18 cellular contexts compared by ENCODE assay signal in the genomic region with DNA sequence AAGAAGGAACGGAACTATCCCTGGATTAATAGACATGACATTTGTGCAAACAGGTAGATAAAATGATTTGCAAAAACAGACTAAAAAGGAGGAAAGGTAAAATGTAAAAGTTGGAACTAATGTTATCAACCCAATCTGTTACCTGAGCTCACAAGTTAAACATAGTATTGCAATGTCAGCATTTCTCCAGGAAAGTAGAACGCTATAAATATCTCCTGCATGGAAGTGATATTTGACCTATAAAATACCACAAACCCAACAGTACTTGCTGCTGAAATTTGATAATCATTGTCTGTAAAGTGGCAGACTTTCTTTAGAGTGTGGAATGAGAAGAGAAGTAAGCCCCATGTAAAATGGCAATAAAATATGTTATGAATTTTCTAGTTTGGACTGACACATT.
DNase-seq lines count a peak whose midpoint lies in the region; ATAC-seq, FAIRE-seq and TF ChIP-seq lines count a peak whose summit lies in the region.
"Had no signal": no experiment of that assay in that cellular context is flagged by ENCODE, and none has a peak within 500 bp of the region (broad histone marks: within the 10 kb centered on the region; RNA-seq: fewer than 3 reads in every experiment).

No MANE protein-coding gene starts in this region.

- WGBS in A549 (ENCODE audit: missing lambda C conversion rate): 91% methylated on average over 2 of the region's 2 CpGs

- peak overlapping the region; percentile 0 to 54 (median 12) for H3K27ac Mint-ChIP-seq in nephron
- H3K27ac Mint-ChIP-seq: CD8-positive, alpha-beta T cell; H9; IgD-negative memory B cell; T-helper 2 cell treated with Interferon-gamma antibody and Interleukin-4, amounts not matched to agents 5 μg/mL and 100 μg/mL, for 36 hours had no signal

- no peaks in the 10 kb centered on the region for H3K27me3 Mint-ChIP-seq in nephron (ENCODE audit: low read depth)
- H3K27me3 Mint-ChIP-seq: IgD-negative memory B cell had no signal

- H3K4me1 Mint-ChIP-seq in nephron: peaks cover 13% of the 10 kb centered on the region
- H3K4me1 Mint-ChIP-seq: H9 had no signal

- ATAC-seq in A549 (no peak), GM18868 (IDR thresholded peaks at IDR 0.05; ENCODE audit: unreplicated experiment) (no peak), HG03280 (IDR thresholded peaks at IDR 0.05; ENCODE audit: unreplicated experiment) (no peak), HG03342 (IDR thresholded peaks at IDR 0.05; ENCODE audit: unreplicated experiment) (no peak), left lobe of liver (no peak)
- ATAC-seq: CD8-positive, alpha-beta T cell had no signal

- CTCF ChIA-PET in A549 (lab: Yijun Ruan, JAX): no interaction called here

- no peak for TF ChIP-seq POLR2A in A549 (IDR thresholded peaks at IDR 0.05; ENCODE audit: low read length)

- no peak overlapping the region for H3K4me2 ChIP-seq in A549

- H3K4me1 ChIP-seq in A549: no peaks in the 10 kb centered on the region
- H3K4me1 ChIP-seq: BE2C had no signal

- peak overlapping the region in 1 of 3 experiments; percentile 7 for H3K4me3 Mint-ChIP-seq in nephron
- H3K4me3 Mint-ChIP-seq: CD8-positive, alpha-beta T cell; H9; IgD-negative memory B cell; T-helper 2 cell treated with Interferon-gamma antibody and Interleukin-4, amounts not matched to agents 5 μg/mL and 100 μg/mL, for 36 hours had no signal

- no peak for TF ChIP-seq RAD21 in A549 (conservative IDR thresholded peaks at IDR 0.05 in 1 of 2, IDR thresholded peaks at IDR 0.05 in 1 of 2)

- DNase-seq in A549 (ENCODE audit: low read depth in 1 of 2, low spot score in 1 of 2) (no peak), LNCaP clone FGC (ENCODE audit: low read depth) (peak; percentile 22), OCI-M1 (lab: John Stamatoyannopoulos, UW) (peak; percentile 48), left lobe of liver (ENCODE audit: low spot score) (no peak)
- DNase-seq: BE2C; CD8-positive, alpha-beta T cell; H9; NCI-H1105; NCI-H1930; NCI-H446 treated with DMSO at 0.1 percent for 48 hours; NCI-H82; SW 1271 had no signal

- no peaks in the 10 kb centered on the region for H3K9me3 ChIP-seq in A549
- H3K9me3 ChIP-seq: BE2C had no signal

- no peak for TF ChIP-seq CTCF in A549 (IDR thresholded peaks at IDR 0.05)
- no peak for TF ChIP-seq CTCF in LNCaP clone FGC (IDR thresholded peaks at IDR 0.05; ENCODE audit: control insufficient read depth, extremely low read depth, insufficient read depth)
- no peak for TF ChIP-seq CTCF in nephron (IDR thresholded peaks at IDR 0.05; ENCODE audit: unreplicated experiment in 3 of 3)

- POLR2A ChIA-PET in A549 (lab: Yijun Ruan, JAX): no interaction called here

- no peak for TF ChIP-seq EP300 in A549 (IDR thresholded peaks at IDR 0.05)

- H3K4me3 ChIP-seq in A549 (no peak overlapping the region), LNCaP clone FGC (ENCODE audit: low read depth, low read length) (no peak overlapping the region)

- H3K9me3 Mint-ChIP-seq in nephron: no peaks in the 10 kb centered on the region
- H3K9me3 Mint-ChIP-seq: H9 had no signal

- no peaks in the 10 kb centered on the region for H3K36me3 Mint-ChIP-seq in nephron (ENCODE audit: low read depth)
- H3K36me3 Mint-ChIP-seq: CD8-positive, alpha-beta T cell; IgD-negative memory B cell had no signal

- no peak overlapping the region for H3K27ac ChIP-seq in A549

- FAIRE-seq in A549 (lab: Jason Lieb, UNC): no peak

TF ChIP-seq in A549, 52 proteins besides CTCF, POLR2A, EP300 and RAD21:
- TF ChIP-seq HEYL (CRISPR knock-in tag; IDR thresholded peaks at IDR 0.05): no peak
- no peak for TF ChIP-seq NR3C1 (IDR thresholded peaks at IDR 0.05)
- no peak for TF ChIP-seq ESRRA (IDR thresholded peaks at IDR 0.05; ENCODE audit: borderline replicate concordance, low read length)
- peak; percentile 97 for TF ChIP-seq MAFK (IDR thresholded peaks at IDR 0.05; ENCODE audit: partially characterized antibody)
- TF ChIP-seq RFX5 (IDR thresholded peaks at IDR 0.05): no peak

Comparison
In these comparisons a context has a peak if more than half of its experiments do, and no peak if none do; other contexts are left out.
1. DNase-seq: peak in LNCaP clone FGC (single experiment) and OCI-M1 (single experiment); none in A549 (0 of 2) and left lobe of liver (single experiment).